21 cellular contexts compared by ENCODE assay signal in genomic region chr5:27377626-27378025, GRCh38.
"Had no signal": no experiment of that assay in that cellular context is flagged by ENCODE, and none has a peak within 500 bp of the region (broad histone marks: within the 10 kb centered on the region; RNA-seq: fewer than 3 reads in every experiment).

No MANE protein-coding gene starts in this region.

- H3K4me1 Mint-ChIP-seq: activated CD4-positive, alpha-beta memory T cell treated with anti-CD3 and anti-CD28 coated beads, Interleukin-2, amount 10 ng/mL, durations not matched to agents 7 days and 5 days; activated CD8-positive, alpha-beta memory T cell treated with anti-CD3 and anti-CD28 coated beads, Interleukin-2, amount 10 ng/mL, durations not matched to agents 7 days and 5 days; activated naive CD8-positive, alpha-beta T cell treated with anti-CD3 and anti-CD28 coated beads for 36 hours; activated T-helper 17 cell treated with anti-CD3 and anti-CD28 coated beads, Interleukin-2, amount 50 U/mL, for 72 hours had no signal

- H3K36me3 Mint-ChIP-seq: activated CD8-positive, alpha-beta memory T cell treated with anti-CD3 and anti-CD28 coated beads, Interleukin-2, amount 10 ng/mL, durations not matched to agents 7 days and 5 days; activated naive CD8-positive, alpha-beta T cell treated with anti-CD3 and anti-CD28 coated beads for 36 hours; mesothelial cell of epicardium; natural killer cell treated with Interleukin-12 subunit alpha and Interleukin-12 subunit beta and Interleukin-15 and Interleukin-18, amount 100 ng/mL, for 72 hours; WTC11 had no signal

- H3K4me3 Mint-ChIP-seq: activated CD4-positive, alpha-beta memory T cell treated with anti-CD3 and anti-CD28 coated beads, Interleukin-2, amount 10 ng/mL, durations not matched to agents 7 days and 5 days; activated CD8-positive, alpha-beta memory T cell treated with anti-CD3 and anti-CD28 coated beads, Interleukin-2, amount 10 ng/mL, durations not matched to agents 7 days and 5 days; activated naive CD8-positive, alpha-beta T cell treated with anti-CD3 and anti-CD28 coated beads for 36 hours; activated T-helper 17 cell treated with anti-CD3 and anti-CD28 coated beads, Interleukin-2, amount 50 U/mL, for 72 hours; effector memory CD8-positive, alpha-beta T cell; mesothelial cell of epicardium; natural killer cell treated with Interleukin-12 subunit alpha and Interleukin-12 subunit beta and Interleukin-15 and Interleukin-18, amount 100 ng/mL, for 72 hours; stimulated activated naive CD8-positive, alpha-beta T cell treated with anti-CD3 and anti-CD28 coated beads, Interleukin-15, Interleukin-2, amounts not matched to agents 100 ng/mL and 50 ng/mL, for 24 hours; T-helper 2 cell treated with Interferon-gamma antibody and Interleukin-4, amounts not matched to agents 5 μg/mL and 100 μg/mL, for 36 hours; WTC11 had no signal

- H3K36me3 ChIP-seq: esophagus squamous epithelium, lower lobe of right lung, tibial nerve, vagina had no signal

- FAIRE-seq: keratinocyte, TTC549 had no signal

- H3K9ac ChIP-seq: parathyroid adenoma had no signal

- H3K27ac Mint-ChIP-seq: activated CD4-positive, alpha-beta memory T cell treated with anti-CD3 and anti-CD28 coated beads, Interleukin-2, amount 10 ng/mL, durations not matched to agents 7 days and 5 days; activated CD8-positive, alpha-beta memory T cell treated with anti-CD3 and anti-CD28 coated beads, Interleukin-2, amount 10 ng/mL, durations not matched to agents 7 days and 5 days; activated naive CD8-positive, alpha-beta T cell treated with anti-CD3 and anti-CD28 coated beads for 36 hours; activated T-helper 17 cell treated with anti-CD3 and anti-CD28 coated beads, Interleukin-2, amount 50 U/mL, for 72 hours; effector memory CD8-positive, alpha-beta T cell; mesothelial cell of epicardium; natural killer cell treated with Interleukin-12 subunit alpha and Interleukin-12 subunit beta and Interleukin-15 and Interleukin-18, amount 100 ng/mL, for 72 hours; stimulated activated naive CD8-positive, alpha-beta T cell treated with anti-CD3 and anti-CD28 coated beads, Interleukin-15, Interleukin-2, amounts not matched to agents 100 ng/mL and 50 ng/mL, for 24 hours; T-helper 2 cell treated with Interferon-gamma antibody and Interleukin-4, amounts not matched to agents 5 μg/mL and 100 μg/mL, for 36 hours; WTC11 had no signal

- H3K27ac ChIP-seq: body of pancreas, esophagus squamous epithelium, lower lobe of right lung, parathyroid adenoma, tibial nerve, vagina had no signal

- H3K27me3 ChIP-seq: body of pancreas, esophagus squamous epithelium, tibial nerve, vagina had no signal

- H3K4me3 ChIP-seq: body of pancreas, esophagus squamous epithelium, lower lobe of right lung, tibial nerve, vagina had no signal

- H3K9me3 Mint-ChIP-seq: mesothelial cell of epicardium, WTC11 had no signal

- H3K9me3 ChIP-seq: body of pancreas, lower lobe of right lung, tibial nerve, vagina had no signal

- ATAC-seq: activated CD8-positive, alpha-beta memory T cell treated with anti-CD3 and anti-CD28 coated beads, Interleukin-2, amount 10 ng/mL, durations not matched to agents 7 days and 5 days; activated T-helper 17 cell treated with anti-CD3 and anti-CD28 coated beads, Interleukin-2, amount 50 U/mL, for 72 hours; body of pancreas; effector memory CD8-positive, alpha-beta T cell; lower lobe of right lung; natural killer cell treated with Interleukin-12 subunit alpha and Interleukin-12 subunit beta and Interleukin-15 and Interleukin-18, amount 100 ng/mL, for 72 hours; WTC11 had no signal

- H3K27me3 Mint-ChIP-seq: activated CD4-positive, alpha-beta memory T cell treated with anti-CD3 and anti-CD28 coated beads, Interleukin-2, amount 10 ng/mL, durations not matched to agents 7 days and 5 days; activated CD8-positive, alpha-beta memory T cell treated with anti-CD3 and anti-CD28 coated beads, Interleukin-2, amount 10 ng/mL, durations not matched to agents 7 days and 5 days; activated naive CD8-positive, alpha-beta T cell treated with anti-CD3 and anti-CD28 coated beads for 36 hours; activated T-helper 17 cell treated with anti-CD3 and anti-CD28 coated beads, Interleukin-2, amount 50 U/mL, for 72 hours; effector memory CD8-positive, alpha-beta T cell; natural killer cell treated with Interleukin-12 subunit alpha and Interleukin-12 subunit beta and Interleukin-15 and Interleukin-18, amount 100 ng/mL, for 72 hours; stimulated activated naive CD8-positive, alpha-beta T cell treated with anti-CD3 and anti-CD28 coated beads, Interleukin-15, Interleukin-2, amounts not matched to agents 100 ng/mL and 50 ng/mL, for 24 hours had no signal

- H3K79me2 ChIP-seq: parathyroid adenoma had no signal

- H3K4me1 ChIP-seq: body of pancreas, esophagus squamous epithelium, lower lobe of right lung, parathyroid adenoma, tibial nerve, vagina had no signal

- DNase-seq: activated CD4-positive, alpha-beta memory T cell treated with anti-CD3 and anti-CD28 coated beads, Interleukin-2, amount 10 ng/mL, durations not matched to agents 7 days and 5 days; activated CD4-positive, alpha-beta T cell treated with anti-CD3 and anti-CD28 coated beads for 4 hours; activated CD8-positive, alpha-beta memory T cell treated with anti-CD3 and anti-CD28 coated beads, Interleukin-2, amount 10 ng/mL, durations not matched to agents 7 days and 5 days; activated naive CD4-positive, alpha-beta T cell; activated naive CD8-positive, alpha-beta T cell treated with anti-CD3 and anti-CD28 coated beads for 36 hours; amygdala; body of pancreas; effector memory CD8-positive, alpha-beta T cell; esophagus squamous epithelium; lower lobe of right lung had no signal

- H2AFZ ChIP-seq: parathyroid adenoma had no signal
